Comparison of ENCODE assay signal across 22 cellular contexts in the genomic region with DNA sequence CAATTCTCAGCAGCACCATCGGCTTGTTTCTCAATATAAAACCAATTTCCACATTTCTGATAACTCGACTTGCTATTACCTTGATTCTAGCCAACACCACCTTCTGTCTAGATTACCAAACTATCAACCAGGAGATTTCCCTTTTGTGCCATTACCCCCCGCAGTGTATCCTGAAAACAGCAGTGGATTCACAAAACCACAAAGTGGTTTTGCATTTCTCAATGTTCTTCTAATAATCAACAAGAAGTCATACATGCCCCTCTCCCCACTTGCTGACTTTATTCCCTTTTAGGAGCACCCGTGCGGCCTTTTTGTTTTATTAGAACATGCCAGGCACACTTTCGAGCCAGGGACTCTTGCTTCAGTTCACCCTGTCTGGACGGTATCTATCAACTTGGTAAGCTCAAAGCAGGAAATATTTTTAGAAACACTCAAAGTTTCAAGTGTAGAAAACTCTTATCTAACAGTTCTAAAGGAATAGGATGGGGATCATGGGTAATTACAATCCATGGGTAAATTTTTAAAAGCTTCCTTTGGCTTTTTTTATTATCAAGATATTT.
"Had no signal": no experiment of that assay in that cellular context is flagged by ENCODE, and none has a peak within 500 bp of the region (broad histone marks: within the 10 kb centered on the region; RNA-seq: fewer than 3 reads in every experiment).

No MANE protein-coding gene starts in this region.

- H3K4me1 Mint-ChIP-seq: activated naive CD8-positive, alpha-beta T cell treated with anti-CD3 and anti-CD28 coated beads, Interleukin-2, amount 50 U/mL, for 24 hours had no signal

- H3K36me3 ChIP-seq: thoracic aorta, upper lobe of left lung, WERI-Rb-1 had no signal

- H3K9me3 Mint-ChIP-seq: activated naive CD8-positive, alpha-beta T cell treated with anti-CD3 and anti-CD28 coated beads, Interleukin-2, amount 50 U/mL, for 24 hours; activated T-helper 1 cell treated with anti-CD3 and anti-CD28 coated beads, Interleukin-12 subunit alpha, Interleukin-12 subunit beta, Interleukin-2, Interleukin-4 antibody, amounts not matched to agents 30 ng/mL and 10 ng/mL and 1 ng/mL, durations not matched to agents 14 hours and 24 hours and 36 hours had no signal

- H3K27me3 Mint-ChIP-seq: activated naive CD8-positive, alpha-beta T cell treated with anti-CD3 and anti-CD28 coated beads, Interleukin-2, amount 50 U/mL, for 24 hours; naive thymus-derived CD4-positive, alpha-beta T cell had no signal

- H3K36me3 Mint-ChIP-seq: naive thymus-derived CD4-positive, alpha-beta T cell had no signal

- H3K4me3 ChIP-seq: body of pancreas, thoracic aorta, upper lobe of left lung had no signal

- DNase-seq: activated CD4-positive, alpha-beta T cell treated with anti-CD3 and anti-CD28 coated beads, Interleukin-2, amount 50 U/mL, for 1 hour; activated CD4-positive, CD25-positive, alpha-beta regulatory T cell treated with anti-CD3 and anti-CD28 coated beads, Interleukin-2, amount 50 U/mL, for 72 hours; activated CD8-positive, alpha-beta T cell treated with anti-CD3 and anti-CD28 coated beads, Interleukin-2, amount 10 ng/mL, durations not matched to agents 7 days and 5 days; activated gamma-delta T cell; activated naive CD4-positive, alpha-beta T cell treated with anti-CD3 and anti-CD28 coated beads, Interleukin-2, amount 50 U/mL, for 16 hours; activated naive CD8-positive, alpha-beta T cell treated with anti-CD3 and anti-CD28 coated beads, Interleukin-2, amount 50 U/mL, for 24 hours; anterior cingulate cortex; body of pancreas; central memory CD4-positive, alpha-beta T cell; dermis blood vessel endothelial cell; effector CD8-positive, alpha-beta T cell; erythroblast; foreskin fibroblast; naive thymus-derived CD4-positive, alpha-beta T cell; posterior cingulate gyrus; stimulated activated CD4-positive, alpha-beta T cell treated with anti-CD3 and anti-CD28 coated beads, Interleukin-4, amount 100 ng/mL, for 24 hours; stimulated activated naive CD4-positive, alpha-beta T cell treated with Interleukin-2 at 50 U/mL for 16 hours; WERI-Rb-1 had no signal

- H3K4me3 Mint-ChIP-seq: activated CD8-positive, alpha-beta T cell treated with anti-CD3 and anti-CD28 coated beads, Interleukin-2, amount 10 ng/mL, durations not matched to agents 7 days and 5 days; activated naive CD8-positive, alpha-beta T cell treated with anti-CD3 and anti-CD28 coated beads, Interleukin-2, amount 50 U/mL, for 24 hours; activated T-helper 1 cell treated with anti-CD3 and anti-CD28 coated beads, Interleukin-12 subunit alpha, Interleukin-12 subunit beta, Interleukin-2, Interleukin-4 antibody, amounts not matched to agents 30 ng/mL and 10 ng/mL and 1 ng/mL, durations not matched to agents 14 hours and 24 hours and 36 hours; naive thymus-derived CD4-positive, alpha-beta T cell; neural crest cell had no signal

- H3K9me3 ChIP-seq: body of pancreas, thoracic aorta, upper lobe of left lung had no signal

- H3K27ac ChIP-seq: body of pancreas, thoracic aorta, upper lobe of left lung, WERI-Rb-1 had no signal

- H3K27me3 ChIP-seq: upper lobe of left lung had no signal

- H3K27ac Mint-ChIP-seq: activated CD8-positive, alpha-beta T cell treated with anti-CD3 and anti-CD28 coated beads, Interleukin-2, amount 10 ng/mL, durations not matched to agents 7 days and 5 days; activated naive CD8-positive, alpha-beta T cell treated with anti-CD3 and anti-CD28 coated beads, Interleukin-2, amount 50 U/mL, for 24 hours; activated T-helper 1 cell treated with anti-CD3 and anti-CD28 coated beads, Interleukin-12 subunit alpha, Interleukin-12 subunit beta, Interleukin-2, Interleukin-4 antibody, amounts not matched to agents 30 ng/mL and 10 ng/mL and 1 ng/mL, durations not matched to agents 14 hours and 24 hours and 36 hours; naive thymus-derived CD4-positive, alpha-beta T cell had no signal

- H3K4me1 ChIP-seq: body of pancreas, upper lobe of left lung had no signal
